In genomic region chr12:42498549-42499247, GRCh38 we compare ENCODE assay signal across 18 cellular contexts.
DNase-seq lines count a peak whose midpoint lies in the region; ATAC-seq, FAIRE-seq and TF ChIP-seq lines count a peak whose summit lies in the region.
"Had no signal": no experiment of that assay in that cellular context is flagged by ENCODE, and none has a peak within 500 bp of the region (broad histone marks: within the 10 kb centered on the region; RNA-seq: fewer than 3 reads in every experiment).

No MANE protein-coding gene starts in this region.

- in situ Hi-C loops in HepG2 (cut with HindIII; ENCODE audit: extremely low pct_ligation_motif_present, low pct_unique_long_range_greater_than_20kb) (loop anchor here (25.0 kb wide), 1 partner anchor 839 kb away; no protein-coding TSS in a partner anchor), brain microvascular endothelial cell (cut with HindIII; ENCODE audit: low pct_ligation_motif_present, low sequenced_read_pairs) (no loop called here)

- H3K36me3 ChIP-seq in HepG2 (replicated peaks in 1 of 2; ENCODE audit: control insufficient read depth in 1 of 2, insufficient read depth in 2 of 2, low read length in 2 of 2): no peaks in the 10 kb centered on the region
- H3K36me3 ChIP-seq in right lobe of liver: no peaks in the 10 kb centered on the region
- no peaks in the 10 kb centered on the region for H3K36me3 ChIP-seq in brain microvascular endothelial cell (replicated peaks)
- no peaks in the 10 kb centered on the region for H3K36me3 ChIP-seq in Karpas-422 (ENCODE audit: insufficient read depth, low read length)
- H3K36me3 ChIP-seq in osteoblast (ENCODE audit: insufficient read depth, low read length): peaks cover 9% of the 10 kb centered on the region
- H3K36me3 ChIP-seq: SJSA1 had no signal

- H3K27me3 ChIP-seq in HepG2 (ENCODE audit: control insufficient read depth in 1 of 2, insufficient read depth in 2 of 2, low read length in 2 of 2) (peaks cover 0 to 5% of the 10 kb centered on the region in 2 experiments; a peak in 2 of 5 replicates), right lobe of liver (no peaks in the 10 kb centered on the region), brain microvascular endothelial cell (replicated peaks) (no peaks in the 10 kb centered on the region), Karpas-422 (ENCODE audit: low read length) (no peaks in the 10 kb centered on the region), osteoblast (ENCODE audit: insufficient read depth, low read length) (no peaks in the 10 kb centered on the region)
- H3K27me3 ChIP-seq: SJSA1 had no signal

- intact Hi-C loops in HepG2 (cut with micrococcal nuclease; ENCODE audit: unreplicated experiment): no loop called here
- intact Hi-C loops in right lobe of liver (cut with DNase I): no loop called here

- no peak for ATAC-seq in HepG2
- ATAC-seq in right lobe of liver: no peak
- ATAC-seq in HG03139 (IDR thresholded peaks at IDR 0.05; ENCODE audit: unreplicated experiment): no peak

- DNase-seq in HepG2 (ENCODE audit: low spot score): no peak
- no peak for DNase-seq in right lobe of liver
- DNase-seq in brain microvascular endothelial cell: peak; percentile 4
- DNase-seq in fibroblast of the aortic adventitia (ENCODE audit: low read depth): peak; percentile 45
- DNase-seq in Karpas-422: no peak
- DNase-seq in pons (ENCODE audit: low spot score): no peak
- DNase-seq in osteoblast (ENCODE audit: insufficient read length, low spot score, missing footprints): no peak
- DNase-seq: HFFc6, MM.1S, NCI-H1105 treated with DMSO at 0.1 percent for 48 hours, NCI-H1694 treated with DMSO at 0.1 percent for 48 hours, NCI-H2107, NCI-H2227 treated with DMSO at 0.1 percent for 48 hours, NCI-H524, PC-9 had no signal

- no TSS peak for BruUV-seq in HepG2 (replicated peaks; lab: Mats Ljungman, UMichigan)

- H3K4me2 ChIP-seq in HepG2 (ENCODE audit: low read depth, low read length) (no peak overlapping the region), Karpas-422 (ENCODE audit: low read depth, low read length, poor library complexity, severe bottlenecking) (no peak overlapping the region), osteoblast (ENCODE audit: insufficient read depth, low read length) (no peak overlapping the region)
- H3K4me2 ChIP-seq: PC-9 had no signal

- POLR2A ChIA-PET in HepG2 (lab: Yijun Ruan, JAX): no interaction called here

- FAIRE-seq in HepG2 (lab: Jason Lieb, UNC): no peak

- H3K4me1 ChIP-seq in HepG2 (ENCODE audit: insufficient read depth, low read length) (no peaks in the 10 kb centered on the region), right lobe of liver (no peaks in the 10 kb centered on the region), Karpas-422 (ENCODE audit: low read length) (no peaks in the 10 kb centered on the region), osteoblast (ENCODE audit: insufficient read depth, low read length) (no peaks in the 10 kb centered on the region)
- H3K4me1 ChIP-seq: SJSA1 had no signal

- WGBS in HepG2 (ENCODE audit: low lambda C conversion rate): 0% methylated on average over 3 of the region's 3 CpGs
- WGBS in right lobe of liver (ENCODE audit: insufficient coverage, low coverage, low lambda C conversion rate, missing lambda C conversion rate): 77% methylated on average over 3 of the region's 3 CpGs

- H4K20me1 ChIP-seq in HepG2 (ENCODE audit: insufficient read depth, low read length) (no peaks in the 10 kb centered on the region), Karpas-422 (ENCODE audit: insufficient read depth, low read depth, low read length) (no peaks in the 10 kb centered on the region), osteoblast (ENCODE audit: insufficient read depth, low read length) (peaks cover 37% of the 10 kb centered on the region)

- no peak overlapping the region for H3K9ac ChIP-seq in HepG2 (ENCODE audit: insufficient read depth, low read depth, low read length)
- H3K9ac ChIP-seq in Karpas-422 (ENCODE audit: low read length): no peak overlapping the region

- TF ChIP-seq POLR2A in HepG2 (IDR thresholded peaks at IDR 0.05; ENCODE audit: insufficient read depth in 1 of 2, low read depth in 2 of 2, low read length in 2 of 2): no peak
- no peak for TF ChIP-seq POLR2A in right lobe of liver (IDR thresholded peaks at IDR 0.05)

- H2AFZ ChIP-seq in HepG2 (ENCODE audit: low read length): no peak overlapping the region
- no peak overlapping the region for H2AFZ ChIP-seq in Karpas-422 (ENCODE audit: low read length)
- no peak overlapping the region for H2AFZ ChIP-seq in osteoblast (ENCODE audit: low read length)
- H2AFZ ChIP-seq: PC-9 had no signal

- TF ChIP-seq EP300 in HepG2 (IDR thresholded peaks at IDR 0.05; ENCODE audit: low read depth in 2 of 2, low read length in 2 of 2): no peak
- no peak for TF ChIP-seq EP300 in HepG2 (CRISPR knock-in tag; IDR thresholded peaks at IDR 0.05; ENCODE audit: borderline replicate concordance)

- H3K4me3 ChIP-seq in HepG2 (replicated peaks in 1 of 3; ENCODE audit: insufficient read depth in 1 of 3, low read depth in 2 of 3, low read length in 3 of 3): no peak overlapping the region
- H3K4me3 ChIP-seq in right lobe of liver: no peak overlapping the region
- no peak overlapping the region for H3K4me3 ChIP-seq in brain microvascular endothelial cell (ENCODE audit: low read depth, low read length)
- no peak overlapping the region for H3K4me3 ChIP-seq in fibroblast of the aortic adventitia (ENCODE audit: low read depth, low read length)
- H3K4me3 ChIP-seq in Karpas-422 (ENCODE audit: low read length): no peak overlapping the region
- no peak overlapping the region for H3K4me3 ChIP-seq in osteoblast (ENCODE audit: insufficient read depth, low read length)
- H3K4me3 ChIP-seq: PC-9, SJSA1 had no signal

- TF ChIP-seq RAD21 in HepG2 (CRISPR knock-in tag; IDR thresholded peaks at IDR 0.05): no peak

- CTCF ChIA-PET in HepG2 (lab: Yijun Ruan, JAX; ENCODE audit: low intra/inter-chr PET ratio, low total read pairs): no interaction called here

- H3K27ac ChIP-seq in HepG2 (ENCODE audit: extremely low read length, insufficient read depth, low read length) (no peak overlapping the region), right lobe of liver (no peak overlapping the region), brain microvascular endothelial cell (no peak overlapping the region), Karpas-422 (ENCODE audit: low read length) (no peak overlapping the region), osteoblast (ENCODE audit: low read depth, low read length) (no peak overlapping the region)
- H3K27ac ChIP-seq: C4-2B, PC-9, SJSA1 had no signal

- TF ChIP-seq CTCF in HepG2 (CRISPR knock-in tag; IDR thresholded peaks at IDR 0.05): no peak
- no peak for TF ChIP-seq CTCF in right lobe of liver (IDR thresholded peaks at IDR 0.05)
- no peak for TF ChIP-seq CTCF in brain microvascular endothelial cell (IDR thresholded peaks at IDR 0.05; ENCODE audit: low read depth, low read length, missing control alignments)
- no peak for TF ChIP-seq CTCF in fibroblast of the aortic adventitia (IDR thresholded peaks at IDR 0.05; ENCODE audit: insufficient read depth, low read length)
- TF ChIP-seq CTCF in osteoblast (IDR thresholded peaks at IDR 0.05; ENCODE audit: extremely low read depth, low read depth, low read length): no peak

- H3K79me2 ChIP-seq in HepG2 (ENCODE audit: insufficient read depth, low read length): no peaks in the 10 kb centered on the region
- no peaks in the 10 kb centered on the region for H3K79me2 ChIP-seq in Karpas-422 (ENCODE audit: low read length)
- H3K79me2 ChIP-seq in osteoblast (ENCODE audit: insufficient read depth, low read length): no peaks in the 10 kb centered on the region

- H3K9me3 ChIP-seq in HepG2 (ENCODE audit: low read length): no peaks in the 10 kb centered on the region
- no peaks in the 10 kb centered on the region for H3K9me3 ChIP-seq in right lobe of liver
- H3K9me3 ChIP-seq in Karpas-422 (ENCODE audit: low read length): no peaks in the 10 kb centered on the region
- no peaks in the 10 kb centered on the region for H3K9me3 ChIP-seq in osteoblast (ENCODE audit: low read depth, low read length)
- H3K9me3 ChIP-seq: SJSA1 had no signal

- no peaks in the 10 kb centered on the region for H3K9me2 ChIP-seq in Karpas-422 (replicated peaks; ENCODE audit: insufficient read depth, low read length)

TF ChIP-seq in HepG2, 621 proteins besides CTCF, POLR2A, EP300 and RAD21:
- peak; percentile 22; the same call in 1 of the 2 replicates for TF ChIP-seq CREB1 (IDR thresholded peaks at IDR 0.05)
- no peak for TF ChIP-seq CREB1 (CRISPR knock-in tag; IDR thresholded peaks at IDR 0.05)
- TF ChIP-seq ZNF460 (CRISPR knock-in tag; IDR thresholded peaks at IDR 0.05; ENCODE audit: borderline replicate concordance): no peak
- TF ChIP-seq FOXO1 (CRISPR knock-in tag; IDR thresholded peaks at IDR 0.05): no peak
- no peak for TF ChIP-seq KLF13 (CRISPR knock-in tag; IDR thresholded peaks at IDR 0.05)
- TF ChIP-seq ATF3 (CRISPR knock-in tag; IDR thresholded peaks at IDR 0.05): no peak
- TF ChIP-seq, protein P1, sequence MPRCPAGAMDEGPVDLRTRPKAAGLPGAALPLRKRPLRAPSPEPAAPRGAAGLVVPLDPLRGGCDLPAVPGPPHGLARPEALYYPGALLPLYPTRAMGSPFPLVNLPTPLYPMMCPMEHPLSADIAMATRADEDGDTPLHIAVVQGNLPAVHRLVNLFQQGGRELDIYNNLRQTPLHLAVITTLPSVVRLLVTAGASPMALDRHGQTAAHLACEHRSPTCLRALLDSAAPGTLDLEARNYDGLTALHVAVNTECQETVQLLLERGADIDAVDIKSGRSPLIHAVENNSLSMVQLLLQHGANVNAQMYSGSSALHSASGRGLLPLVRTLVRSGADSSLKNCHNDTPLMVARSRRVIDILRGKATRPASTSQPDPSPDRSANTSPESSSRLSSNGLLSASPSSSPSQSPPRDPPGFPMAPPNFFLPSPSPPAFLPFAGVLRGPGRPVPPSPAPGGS (CRISPR knock-in tag; IDR thresholded peaks at IDR 0.05): no peak
- TF ChIP-seq SNAPC2 (CRISPR knock-in tag; IDR thresholded peaks at IDR 0.05): no peak
- TF ChIP-seq RELA (CRISPR knock-in tag; IDR thresholded peaks at IDR 0.05): no peak

Comparison
In these comparisons a context has a peak if more than half of its experiments do, and no peak if none do; other contexts are left out.
1. DNase-seq: peak in brain microvascular endothelial cell (single experiment) and fibroblast of the aortic adventitia (single experiment); none in HepG2 (single experiment), right lobe of liver (0 of 3), Karpas-422 (single experiment), pons (single experiment) and osteoblast (single experiment).